9 cellular contexts compared by ENCODE assay signal in the genomic region with DNA sequence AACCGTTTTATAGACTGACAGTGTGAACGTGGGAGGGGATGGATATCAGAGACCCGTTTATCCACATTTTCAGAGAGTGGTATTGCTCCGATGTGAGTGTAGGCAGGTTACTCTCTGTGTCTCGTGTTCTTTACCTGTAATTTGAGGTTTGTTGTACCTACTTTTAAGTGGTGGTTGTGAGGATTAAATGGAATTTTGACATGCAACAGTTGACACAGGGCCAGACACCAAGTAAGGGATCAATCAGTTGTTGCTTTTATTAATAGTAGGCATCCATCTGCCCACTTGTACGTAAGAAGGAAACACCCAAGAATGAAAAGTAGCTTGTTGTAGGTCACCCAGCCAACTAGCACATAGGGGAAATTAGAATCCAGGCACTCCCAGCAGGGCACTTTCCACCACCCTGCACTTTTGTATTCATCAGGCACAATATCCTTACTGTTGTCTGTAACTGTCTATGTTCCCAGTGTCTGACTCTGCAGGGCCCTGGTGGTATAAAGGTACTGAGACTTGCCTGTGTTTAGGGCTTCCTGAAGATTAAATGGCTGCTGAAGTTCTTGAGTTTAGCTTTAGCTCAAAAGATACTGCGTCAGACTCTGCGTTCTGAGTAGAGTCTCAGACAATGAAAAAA. TPM values are rescaled to one million over a fixed set of nuclear protein-coding genes. Genes with fewer than 3 reads are reported as not detected.
DNase-seq lines count a peak whose midpoint lies in the region; ATAC-seq, FAIRE-seq and TF ChIP-seq lines count a peak whose summit lies in the region.
"Not testable (repeated sequence)": the region's sequence is repeated elsewhere in the genome, so short reads cannot be mapped to it uniquely, and the experiment has no call there.
"Had no signal": no experiment of that assay in that cellular context is flagged by ENCODE, and none has a peak within 500 bp of the region (broad histone marks: within the 10 kb centered on the region; RNA-seq: fewer than 3 reads in every experiment).

No MANE protein-coding gene starts in this region.

- peak overlapping the region; percentile 57 to 72 (median 65) for H3K4me3 ChIP-seq in BLaER1 treated with 17β-estradiol and CSF1 and Interleukin-3, amounts not matched to agents 10 nM and 100 nM
- H3K4me3 ChIP-seq in HUES6 (ENCODE audit: low read depth, low read length), result peak overlapping the region; percentile 74
- H3K4me3 ChIP-seq in WERI-Rb-1 (ENCODE audit: low read depth, low read length), result peak overlapping the region; percentile 60
- peak overlapping the region; percentile 80 for H3K4me3 ChIP-seq in GM12878
- H3K4me3 ChIP-seq in esophagus squamous epithelium, result peak overlapping the region; percentile 28 to 61 (median 50)
- H3K4me3 ChIP-seq in neural progenitor cell, result peak overlapping the region; percentile 51
- H3K4me3 ChIP-seq in stomach smooth muscle (ENCODE audit: low read length in 2 of 2), result peak overlapping the region; percentile 65 to 72

- CTCF ChIA-PET in GM12878 (lab: Yijun Ruan, JAX), result interaction anchor here (0.6 kb wide), 1 partner anchor 727 kb away, joined by 3 read pairs; the partner anchor contains the start of gene TOM1L2

- not testable (repeated sequence) for H3K27me3 ChIP-seq in BLaER1 treated with 17β-estradiol and CSF1 and Interleukin-3, amounts not matched to agents 10 nM and 100 nM; HUES6 (ENCODE audit: control insufficient read depth, insufficient read depth, low read length); WERI-Rb-1 (ENCODE audit: insufficient read depth, low read depth, severe bottlenecking); GM12878 (replicated peaks in 1 of 2; ENCODE audit: control insufficient read depth in 2 of 2, insufficient read depth in 2 of 2, low read length in 1 of 2); esophagus squamous epithelium; layer of hippocampus (ENCODE audit: control insufficient read depth, insufficient read depth, low read length); neural progenitor cell; stomach smooth muscle (ENCODE audit: control insufficient read depth in 1 of 2, insufficient read depth in 2 of 2, low read length in 2 of 2)

- not testable (repeated sequence) for H3K36me3 ChIP-seq in BLaER1 treated with 17β-estradiol and CSF1 and Interleukin-3, amounts not matched to agents 10 nM and 100 nM; HUES6 (ENCODE audit: control insufficient read depth, insufficient read depth, low read length); WERI-Rb-1; GM12878 (ENCODE audit: control insufficient read depth in 2 of 2, insufficient read depth in 2 of 2, low read length in 1 of 2); esophagus squamous epithelium; neural progenitor cell; stomach smooth muscle (ENCODE audit: control insufficient read depth in 2 of 2, insufficient read depth in 2 of 2, low read length in 2 of 2)

- H3K4me1 ChIP-seq in BLaER1 treated with 17β-estradiol and CSF1 and Interleukin-3, amounts not matched to agents 10 nM and 100 nM; HUES6 (ENCODE audit: control insufficient read depth, insufficient read depth, low read length); GM12878 (ENCODE audit: control insufficient read depth, insufficient read depth, low read length); esophagus squamous epithelium; neural progenitor cell; stomach smooth muscle (ENCODE audit: control insufficient read depth, insufficient read depth, low read length): not testable (repeated sequence)

- not testable (repeated sequence) for H3K79me2 ChIP-seq in GM12878 (ENCODE audit: control insufficient read depth, insufficient read depth, low read length); neural progenitor cell (ENCODE audit: low read depth)

- 60% methylated on average over 8 of the region's 8 CpGs for WGBS in GM12878 (ENCODE audit: insufficient coverage, insufficient replicate concordance, low lambda C conversion rate, missing lambda C conversion rate)
- WGBS in esophagus squamous epithelium, 2 donors, result 42 to 81% methylated on average over 5 to 7 of the region's 8 CpGs

- TF ChIP-seq EP300 in GM12878 (IDR thresholded peaks at IDR 0.05; ENCODE audit: borderline replicate concordance in 1 of 2, control insufficient read depth in 1 of 2, low read depth in 2 of 2, low read length in 2 of 2), result not testable (repeated sequence)

- H3K4me3 Mint-ChIP-seq in neural progenitor cell, result peak overlapping the region; percentile 90

- not testable (repeated sequence) for DNase-seq in WERI-Rb-1; GM12878 (ENCODE audit: low read depth, low spot score); esophagus squamous epithelium (lab: John Stamatoyannopoulos, UW); neural progenitor cell (ENCODE audit: low spot score)

- SMC1A ChIA-PET in GM12878 (lab: Charles Lee; ENCODE audit: uncharacterized antibody, unreplicated experiment), result not testable (repeated sequence)

- not testable (repeated sequence) for H4K20me1 ChIP-seq in BLaER1 treated with 17β-estradiol and CSF1 and Interleukin-3, amounts not matched to agents 10 nM and 100 nM; GM12878 (ENCODE audit: control insufficient read depth, insufficient read depth); neural progenitor cell (ENCODE audit: low read depth)

- not testable (repeated sequence) for TF ChIP-seq RAD21 in GM12878 (IDR thresholded peaks at IDR 0.05; ENCODE audit: insufficient read depth, low read depth, low read length)

- intact Hi-C loops in GM12878 (cut with micrococcal nuclease; ENCODE audit: unreplicated experiment); esophagus squamous epithelium (cut with DNase I): not testable (repeated sequence)

- peak overlapping the region in 10 of 11 experiments; percentile 60 to 79 (median 74); a peak in 17 of 22 replicates for H3K9ac ChIP-seq in BLaER1 treated with 17β-estradiol and CSF1 and Interleukin-3, amounts not matched to agents 10 nM and 100 nM
- H3K9ac ChIP-seq in HUES6 (ENCODE audit: low read length) (peak overlapping the region; percentile 47), GM12878 (ENCODE audit: control insufficient read depth, insufficient read depth, low read length) (peak overlapping the region; percentile 18; the same call in 1 of the 2 replicates), stomach smooth muscle (ENCODE audit: low read length in 2 of 2) (peak overlapping the region; percentile 58 to 71)
- not testable (repeated sequence) for H3K9ac ChIP-seq in neural progenitor cell

- TF ChIP-seq CTCF in WERI-Rb-1 (IDR thresholded peaks at IDR 0.05; ENCODE audit: low read depth, low read length); GM12878 (IDR thresholded peaks at IDR 0.05 in 2 of 3, conservative IDR thresholded peaks at IDR 0.05 in 1 of 3; ENCODE audit: control insufficient read depth in 2 of 3, extremely low read depth in 1 of 3, insufficient read depth in 1 of 3, low read depth in 3 of 3, low read length in 3 of 3); esophagus squamous epithelium (IDR thresholded peaks at IDR 0.05); neural progenitor cell (IDR thresholded peaks at IDR 0.05): not testable (repeated sequence)

- TF ChIP-seq POLR2A in GM12878 (IDR thresholded peaks at IDR 0.05; ENCODE audit: low read depth, low read length); esophagus squamous epithelium (IDR thresholded peaks at IDR 0.05): not testable (repeated sequence)

- H3F3A ChIP-seq in neural progenitor cell (ENCODE audit: low read depth), result not testable (repeated sequence)

- not testable (repeated sequence) for H3K9me3 ChIP-seq in BLaER1 treated with 17β-estradiol and CSF1 and Interleukin-3, amounts not matched to agents 10 nM and 100 nM (replicated peaks in 1 of 11); HUES6 (ENCODE audit: control insufficient read depth, insufficient read depth, low read depth, low read length); WERI-Rb-1 (ENCODE audit: severe bottlenecking); GM12878 (replicated peaks; ENCODE audit: control insufficient read depth, insufficient read depth, low read length); esophagus squamous epithelium; neural progenitor cell (ENCODE audit: low read depth); stomach smooth muscle (ENCODE audit: control insufficient read depth in 2 of 2, low read length in 2 of 2)

- H3K4me1 Mint-ChIP-seq in neural progenitor cell, result not testable (repeated sequence)

- ATAC-seq in GM12878, result not testable (repeated sequence)

- H2AFZ ChIP-seq in GM12878 (ENCODE audit: control insufficient read depth, low read depth, low read length) (peak overlapping the region; percentile 83), neural progenitor cell (replicated peaks) (peak overlapping the region; percentile 99)

- not testable (repeated sequence) for H3K9me3 Mint-ChIP-seq in neural progenitor cell

- H3K36me3 Mint-ChIP-seq in neural progenitor cell, result not testable (repeated sequence)

- not testable (repeated sequence) for FAIRE-seq in GM12878 (lab: Jason Lieb, UNC)

- not testable (repeated sequence) for BruUV-seq in GM12878 (replicated peaks; lab: Mats Ljungman, UMichigan)

- POLR2A ChIA-PET in GM12878 (lab: Charles Lee), result not testable (repeated sequence)

- peak overlapping the region; percentile 68 to 87 (median 80) for H3K4me2 ChIP-seq in BLaER1 treated with 17β-estradiol and CSF1 and Interleukin-3, amounts not matched to agents 10 nM and 100 nM
- H3K4me2 ChIP-seq in GM12878 (ENCODE audit: control insufficient read depth, insufficient read depth) (peak overlapping the region; percentile 79), neural progenitor cell (peak overlapping the region; percentile 69)

- peak overlapping the region in 2 of 11 experiments; percentile 61 to 67; a peak in 4 of 22 replicates for H3K27ac ChIP-seq in BLaER1 treated with 17β-estradiol and CSF1 and Interleukin-3, amounts not matched to agents 10 nM and 100 nM
- not testable (repeated sequence) for H3K27ac ChIP-seq in HUES6 (ENCODE audit: low read depth, low read length); WERI-Rb-1; GM12878 (ENCODE audit: control insufficient read depth, insufficient read depth); neural progenitor cell; stomach smooth muscle (ENCODE audit: low read length)
- H3K27ac ChIP-seq in esophagus squamous epithelium (peak overlapping the region in 1 of 4 donors; percentile 70), layer of hippocampus (ENCODE audit: low read depth, low read length) (peak overlapping the region; percentile 52)

- H3K27me3 Mint-ChIP-seq in neural progenitor cell (ENCODE audit: insufficient read depth, low read depth), result not testable (repeated sequence)

- not testable (repeated sequence) for H3K27ac Mint-ChIP-seq in neural progenitor cell

- RAD21 ChIA-PET in GM12878 (lab: Charles Lee; ENCODE audit: unreplicated experiment), result not testable (repeated sequence)

- in situ Hi-C loops in GM12878 (cut with MboI), result not testable (repeated sequence)

RNA-seq across cellular contexts. Expression of gene FOXO3B, which starts 16.5 kb away (rescaled TPM):
- 5.6 and 5.7 TPM in 2 replicates for total RNA-seq in GM12878 (2013; cell fraction: nucleolus; rRNA removed)
- total RNA-seq in GM12878 (2014; rRNA removed) (0.85 and 1.1 TPM in 2 replicates), GM12878 (2014; rRNA removed; fragmentation: Illumina TruSeq; extraction: Trizol) (0.32 and 0.76 TPM in 2 replicates), GM12878 (2021) (1.3 TPM in 2 replicates), esophagus squamous epithelium (1 to 10 TPM; 1.4 to 4.4 (median 2.5) TPM), neural progenitor cell (ENCODE audit: low replicate concordance) (9.4 and 29.0 TPM in 2 replicates)
- polyA plus RNA-seq in GM12878 (2011; ENCODE audit: low read depth), result 0.45 TPM
- polyA plus RNA-seq in GM12878 (2011; rRNA removed) (0.27 and 1.0 TPM in 2 replicates), GM12878 (2014; fragmentation: Illumina TruSeq; extraction: Trizol) (0.97 and 1.1 TPM in 2 replicates), GM12878 (2014; fragmentation: Nextera tagmentation; extraction: Ambion mirVana) (under 1 TPM; 0.05 to 0.08 TPM), GM12878 (2014; rRNA removed) (0.82 and 1.4 TPM in 2 replicates), GM12878 (2016; fragmentation: Nextera tagmentation; extraction: Ambion mirVana) (under 1 TPM; 0.18 to 0.40 TPM)
- 1.5 and 1.9 TPM in 2 replicates for polyA plus RNA-seq in GM12878 (2011; cell fraction: cytosol; rRNA removed)
- polyA plus RNA-seq in GM12878 (2011; cell fraction: nucleus; rRNA removed), result 2.2 and 2.4 TPM in 2 replicates
- 0.68 and 0.84 TPM in 2 replicates for polyA plus RNA-seq in GM12878 (2012)
- polyA minus RNA-seq in GM12878 (2011; rRNA and poly(A)+ RNA removed), result 1.8 and 2.1 TPM in 2 replicates
- polyA minus RNA-seq in GM12878 (2011; cell fraction: cytosol; rRNA and poly(A)+ RNA removed), result not detected in 2 replicates
- polyA minus RNA-seq in GM12878 (2011; cell fraction: nucleus; rRNA and poly(A)+ RNA removed), result 1.7 and 2.7 TPM in 2 replicates

RNA-seq across cellular contexts. Expression of gene FBXW10, which starts 45.3 kb away (rescaled TPM):
- not detected in 2 replicates for total RNA-seq in GM12878 (2013; cell fraction: nucleolus; rRNA removed)
- 0.11 TPM in 1 of 2 replicates, not detected in the other for total RNA-seq in GM12878 (2014; rRNA removed)
- total RNA-seq in GM12878 (2014; rRNA removed; fragmentation: Illumina TruSeq; extraction: Trizol), result not detected in 2 replicates
- not detected in 2 replicates for total RNA-seq in GM12878 (2021)
- not detected for polyA plus RNA-seq in GM12878 (2011; ENCODE audit: low read depth)
- polyA plus RNA-seq in GM12878 (2011; rRNA removed), result 0.01 TPM in 1 of 2 replicates, not detected in the other
- polyA plus RNA-seq in GM12878 (2011; cell fraction: cytosol; rRNA removed), result 0.02 TPM in 1 of 2 replicates, not detected in the other
- polyA plus RNA-seq in GM12878 (2011; cell fraction: nucleus; rRNA removed), result 0.06 TPM in 1 of 2 replicates, not detected in the other
- 0.04 TPM in 1 of 2 replicates, not detected in the other for polyA plus RNA-seq in GM12878 (2012)
- 0.10 TPM in 1 of 2 replicates, not detected in the other for polyA plus RNA-seq in GM12878 (2014; fragmentation: Illumina TruSeq; extraction: Trizol)
- polyA plus RNA-seq in GM12878 (2014; fragmentation: Nextera tagmentation; extraction: Ambion mirVana), result not detected
- not detected in 2 replicates for polyA plus RNA-seq in GM12878 (2014; rRNA removed)
- not detected for polyA plus RNA-seq in GM12878 (2016; fragmentation: Nextera tagmentation; extraction: Ambion mirVana)
- polyA minus RNA-seq in GM12878 (2011; rRNA and poly(A)+ RNA removed), result 0.10 TPM in 1 of 2 replicates, not detected in the other
- not detected in 2 replicates for polyA minus RNA-seq in GM12878 (2011; cell fraction: cytosol; rRNA and poly(A)+ RNA removed)
- 0.19 TPM in 1 of 2 replicates, not detected in the other for polyA minus RNA-seq in GM12878 (2011; cell fraction: nucleus; rRNA and poly(A)+ RNA removed)
- total RNA-seq in esophagus squamous epithelium, result under 1 TPM in 2 of 4 donors, not detected in 2; 0.09 to 0.19 TPM
- total RNA-seq in neural progenitor cell (ENCODE audit: low replicate concordance), result 0.15 and 0.24 TPM in 2 replicates

RNA-seq across cellular contexts. Expression of gene TBC1D28, which starts 54.4 kb away (rescaled TPM):
- not detected in 2 replicates for total RNA-seq in GM12878 (2013; cell fraction: nucleolus; rRNA removed)
- total RNA-seq in GM12878 (2014; rRNA removed) (not detected in 2 replicates), GM12878 (2014; rRNA removed; fragmentation: Illumina TruSeq; extraction: Trizol) (not detected in 2 replicates), GM12878 (2021) (not detected in 2 replicates), esophagus squamous epithelium (not detected), neural progenitor cell (ENCODE audit: low replicate concordance) (0.09 TPM in 1 of 2 replicates, not detected in the other)
- not detected for polyA plus RNA-seq in GM12878 (2011; ENCODE audit: low read depth)
- polyA plus RNA-seq in GM12878 (2011; rRNA removed) (not detected in 2 replicates), GM12878 (2014; fragmentation: Illumina TruSeq; extraction: Trizol) (not detected in 2 replicates), GM12878 (2014; fragmentation: Nextera tagmentation; extraction: Ambion mirVana) (not detected), GM12878 (2014; rRNA removed) (not detected in 2 replicates), GM12878 (2016; fragmentation: Nextera tagmentation; extraction: Ambion mirVana) (not detected)
- not detected in 2 replicates for polyA plus RNA-seq in GM12878 (2011; cell fraction: cytosol; rRNA removed)
- not detected in 2 replicates for polyA plus RNA-seq in GM12878 (2011; cell fraction: nucleus; rRNA removed)
- polyA plus RNA-seq in GM12878 (2012), result not detected in 2 replicates
- polyA minus RNA-seq in GM12878 (2011; rRNA and poly(A)+ RNA removed), result not detected in 2 replicates
- not detected in 2 replicates for polyA minus RNA-seq in GM12878 (2011; cell fraction: cytosol; rRNA and poly(A)+ RNA removed)
- polyA minus RNA-seq in GM12878 (2011; cell fraction: nucleus; rRNA and poly(A)+ RNA removed), result not detected in 2 replicates
- total RNA-seq: RPMI7951 had no signal
